Comparison of ENCODE assay signal across 1 cellular context in the genomic region with DNA sequence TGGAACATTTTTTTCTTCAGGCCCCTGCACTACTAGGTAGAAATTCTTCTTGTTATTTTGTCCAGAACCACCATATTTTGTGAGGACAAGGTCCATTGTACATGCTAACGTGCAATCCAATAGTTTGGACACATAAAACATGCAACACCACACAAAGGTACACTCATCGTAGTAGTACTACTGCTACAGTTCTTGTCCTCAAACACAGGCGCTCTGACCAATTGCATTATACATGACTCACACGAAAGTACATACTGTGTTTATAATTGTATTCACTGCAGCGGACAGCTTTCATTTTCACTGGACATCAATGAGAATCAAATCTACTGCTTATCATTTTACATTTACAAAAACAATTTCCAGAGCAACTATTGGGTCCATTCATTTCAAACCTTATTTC.
TF ChIP-seq lines count a peak whose summit lies in the region.

No MANE protein-coding gene starts in this region.

TF ChIP-seq in IMR-90, 13 proteins besides CTCF, POLR2A, EP300 and RAD21 (continued from another document):
- TF ChIP-seq FOS (IDR thresholded peaks at IDR 0.05; ENCODE audit: low read depth, low read length), result no peak; the same call in 1 of the 2 replicates
- no peak for TF ChIP-seq CHD1 (IDR thresholded peaks at IDR 0.05; ENCODE audit: low read depth, low read length)
- TF ChIP-seq BHLHE40 (IDR thresholded peaks at IDR 0.05; ENCODE audit: low read depth, low read length), result no peak
- TF ChIP-seq MXI1 (IDR thresholded peaks at IDR 0.05; ENCODE audit: borderline replicate concordance, low read depth, low read length), result no peak
- no peak for TF ChIP-seq SMC3 (IDR thresholded peaks at IDR 0.05; ENCODE audit: low read depth, low read length)
